ENCODE assay signal across 9 cellular contexts in the genomic region with DNA sequence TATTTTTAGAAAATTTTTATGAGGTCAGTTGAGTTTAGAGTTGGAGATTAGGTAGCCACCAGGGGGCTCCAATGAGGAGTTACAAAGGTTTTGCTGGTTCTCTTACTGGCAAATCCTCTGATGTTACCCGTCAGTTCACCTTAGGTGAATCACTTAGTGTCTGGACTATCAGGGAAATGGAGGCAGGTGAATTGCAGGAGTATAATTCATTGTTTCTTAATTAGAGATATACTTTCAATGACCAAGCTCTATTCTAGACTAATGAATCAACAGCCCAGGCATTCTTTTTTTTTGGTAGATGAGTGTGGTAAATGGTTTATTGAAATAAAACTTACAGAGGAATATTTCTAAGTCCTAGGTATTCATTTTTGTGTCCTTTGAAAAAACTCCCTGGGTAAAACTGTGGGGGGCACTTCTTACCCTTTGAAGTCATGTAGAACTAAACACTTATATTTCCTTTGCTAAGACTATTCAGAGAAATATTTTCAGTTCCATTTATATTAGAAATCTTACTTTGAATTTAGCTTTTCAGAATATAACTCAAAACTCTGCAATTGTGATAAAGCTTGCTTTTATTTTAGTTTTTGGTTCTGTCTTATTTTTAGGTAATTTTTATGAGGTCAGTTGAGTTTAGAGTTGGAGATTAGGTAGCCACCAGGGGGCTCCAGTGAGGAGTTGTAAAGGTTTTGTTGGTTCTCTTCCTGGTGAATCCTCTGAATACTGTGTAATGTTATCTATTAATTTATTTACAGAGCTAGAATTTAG. TPM values are rescaled to one million over a fixed set of nuclear protein-coding genes. Genes with fewer than 3 reads are reported as not detected.
DNase-seq lines count a peak whose midpoint lies in the region; ATAC-seq, FAIRE-seq and TF ChIP-seq lines count a peak whose summit lies in the region.
"Had no signal": no experiment of that assay in that cellular context is flagged by ENCODE, and none has a peak within 500 bp of the region (broad histone marks: within the 10 kb centered on the region; RNA-seq: fewer than 3 reads in every experiment).

No MANE protein-coding gene starts in this region.

- ATAC-seq in RWPE2 (ENCODE audit: low read depth) (peak; percentile 70), GM19463 (IDR thresholded peaks at IDR 0.05; ENCODE audit: unreplicated experiment) (no peak), HG02884 (IDR thresholded peaks at IDR 0.05; ENCODE audit: unreplicated experiment) (no peak)

- H3K4me3 ChIP-seq in Caco-2 (ENCODE audit: low read depth, low read length): no peak overlapping the region
- no peak overlapping the region for H3K4me3 ChIP-seq in Karpas-422 (ENCODE audit: low read length)
- H3K4me3 ChIP-seq in RWPE2 (ENCODE audit: severe bottlenecking): no peak overlapping the region
- no peak overlapping the region for H3K4me3 ChIP-seq in cardiac muscle cell
- no peak overlapping the region for H3K4me3 ChIP-seq in small intestine (ENCODE audit: low read depth in 1 of 2, low read length in 2 of 2)

- H3K9me3 ChIP-seq in Caco-2 (no peaks in the 10 kb centered on the region), Karpas-422 (ENCODE audit: low read length) (no peaks in the 10 kb centered on the region), RWPE2 (ENCODE audit: severe bottlenecking) (no peaks in the 10 kb centered on the region), cardiac muscle cell (ENCODE audit: low read depth) (no peaks in the 10 kb centered on the region), small intestine (ENCODE audit: control insufficient read depth, low read depth) (no peaks in the 10 kb centered on the region)

- intact Hi-C loops in Caco-2 (cut with micrococcal nuclease; ENCODE audit: unreplicated experiment): no loop called here

- no peaks in the 10 kb centered on the region for H3K9me2 ChIP-seq in Karpas-422 (replicated peaks; ENCODE audit: insufficient read depth, low read length)

- H3K4me1 Mint-ChIP-seq in Caco-2 (ENCODE audit: low read depth, unreplicated experiment): no peaks in the 10 kb centered on the region

- H3K4me1 ChIP-seq in Caco-2: no peaks in the 10 kb centered on the region
- no peaks in the 10 kb centered on the region for H3K4me1 ChIP-seq in Karpas-422 (ENCODE audit: low read length)
- H3K4me1 ChIP-seq in RWPE2 (ENCODE audit: insufficient read depth, poor library complexity, severe bottlenecking): no peaks in the 10 kb centered on the region
- H3K4me1 ChIP-seq in cardiac muscle cell (ENCODE audit: low read depth): no peaks in the 10 kb centered on the region
- no peaks in the 10 kb centered on the region for H3K4me1 ChIP-seq in small intestine (ENCODE audit: control insufficient read depth in 2 of 2, insufficient read depth in 1 of 2, low read depth in 1 of 2, low read length in 1 of 2)

- 43 to 71% (median 58%) methylated on average over 1 of the region's 1 CpG for WGBS in small intestine, 3 donors

- H3K36me3 ChIP-seq in Caco-2 (ENCODE audit: control insufficient read depth, insufficient read depth, low read length) (peaks cover 3% of the 10 kb centered on the region), Karpas-422 (ENCODE audit: insufficient read depth, low read length) (peaks cover 49% of the 10 kb centered on the region), RWPE2 (ENCODE audit: low read depth) (peaks cover 82% of the 10 kb centered on the region), cardiac muscle cell (peaks cover 32% of the 10 kb centered on the region), small intestine (ENCODE audit: control insufficient read depth in 2 of 2, insufficient read depth in 2 of 2, low read length in 2 of 2) (peaks cover 7 to 20% of the 10 kb centered on the region in 2 donors)

- peak; percentile 5 for FAIRE-seq in small intestine (lab: Jason Lieb, UNC)

- peaks cover 66% of the 10 kb centered on the region for H3K79me2 ChIP-seq in Karpas-422 (ENCODE audit: low read length)

- H3K27me3 ChIP-seq in Caco-2 (replicated peaks; ENCODE audit: control insufficient read depth, insufficient read depth, low read length) (no peaks in the 10 kb centered on the region), Karpas-422 (ENCODE audit: low read length) (no peaks in the 10 kb centered on the region), RWPE2 (ENCODE audit: insufficient read depth, poor library complexity, severe bottlenecking) (no peaks in the 10 kb centered on the region), cardiac muscle cell (no peaks in the 10 kb centered on the region), small intestine (ENCODE audit: control insufficient read depth in 2 of 2, insufficient read depth in 2 of 2, low read length in 2 of 2) (no peaks in the 10 kb centered on the region)

- H2AFZ ChIP-seq in Karpas-422 (ENCODE audit: low read length): no peak overlapping the region

- no peak overlapping the region for H3K4me2 ChIP-seq in Karpas-422 (ENCODE audit: low read depth, low read length, poor library complexity, severe bottlenecking)

- no TSS peak for BruUV-seq in Caco-2 (replicated peaks; lab: Mats Ljungman, UMichigan)

- H3K4me3 Mint-ChIP-seq in Caco-2 (ENCODE audit: unreplicated experiment): no peak overlapping the region

- H3K27ac Mint-ChIP-seq in Caco-2 (ENCODE audit: unreplicated experiment): no peak overlapping the region

- no peak overlapping the region for H3K9ac ChIP-seq in Karpas-422 (ENCODE audit: low read length)

- H4K20me1 ChIP-seq in Karpas-422 (ENCODE audit: insufficient read depth, low read depth, low read length): peaks cover 10% of the 10 kb centered on the region

- POLR2A ChIA-PET in Caco-2 (lab: Charles Lee): no interaction called here

- CTCF ChIA-PET in Caco-2 (lab: Charles Lee): interaction anchor here (0.6 to 1.0 kb wide), 4 partner anchors 16 to 256 kb away, joined by 3 to 5 read pairs (median 4); no protein-coding TSS in a partner anchor

- no peak overlapping the region for H3K27ac ChIP-seq in Karpas-422 (ENCODE audit: low read length)
- no peak overlapping the region for H3K27ac ChIP-seq in RWPE2 (ENCODE audit: poor library complexity, severe bottlenecking)
- H3K27ac ChIP-seq in cardiac muscle cell: no peak overlapping the region
- no peak overlapping the region for H3K27ac ChIP-seq in small intestine (ENCODE audit: low read depth in 1 of 2, low read length in 1 of 2)

- DNase-seq in Caco-2 (peak; percentile 61 to 74), Karpas-422 (peak; percentile 83), RWPE2 (ENCODE audit: low spot score) (no peak), cardiac muscle cell (ENCODE audit: low read depth in 1 of 2, low spot score in 1 of 2) (peak; percentile 64 to 69), small intestine (peak; percentile 54)
- DNase-seq in activated naive CD4-positive, alpha-beta T cell treated with Interleukin-2 at 50 U/mL for 16 hours: peak; percentile 67

- TF ChIP-seq CTCF in Caco-2 (IDR thresholded peaks at IDR 0.05; ENCODE audit: insufficient read depth in 1 of 2, low read depth in 1 of 2, low read length in 1 of 2, severe bottlenecking in 1 of 2, unreplicated experiment in 1 of 2) (peak; percentile 62 to 70), RWPE2 (IDR thresholded peaks at IDR 0.05; ENCODE audit: poor library complexity, severe bottlenecking) (peak; percentile 72), cardiac muscle cell (IDR thresholded peaks at IDR 0.05; ENCODE audit: low read depth, low read length) (peak; percentile 75)

- H3K27me3 Mint-ChIP-seq in Caco-2 (ENCODE audit: insufficient read depth, unreplicated experiment): no peaks in the 10 kb centered on the region
- H3K27me3 Mint-ChIP-seq: IgD-negative memory B cell had no signal

- H3K9me3 Mint-ChIP-seq in Caco-2 (ENCODE audit: unreplicated experiment): no peaks in the 10 kb centered on the region
- H3K9me3 Mint-ChIP-seq: IgD-negative memory B cell had no signal

- H3K36me3 Mint-ChIP-seq in Caco-2 (ENCODE audit: insufficient read depth, unreplicated experiment): peaks cover 87% of the 10 kb centered on the region

RNA-seq across cellular contexts. Expression of a gene that starts 17.7 kb away (rescaled TPM):
- total RNA-seq in Caco-2 (2022): 198 and 208 TPM in 2 replicates
- total RNA-seq in Karpas-422 (2014; rRNA removed; shearing (Covaris generic); ENCODE audit: low replicate concordance): 69.5 and 79.6 TPM in 2 replicates
- total RNA-seq in cardiac muscle cell: 28.7 and 42.8 TPM in 2 replicates
- 143 and 145 TPM in 2 replicates for polyA plus RNA-seq in cardiac muscle cell
- 10 to 100 TPM; 39.4 to 46.0 (median 42.0) TPM for polyA plus RNA-seq in small intestine

RNA-seq across cellular contexts. Expression of a gene that starts 24.8 kb away (rescaled TPM):
- total RNA-seq in Caco-2 (2022): 6.6 and 7.3 TPM in 2 replicates
- 0.26 and 0.51 TPM in 2 replicates for total RNA-seq in Karpas-422 (2014; rRNA removed; shearing (Covaris generic); ENCODE audit: low replicate concordance)
- total RNA-seq in cardiac muscle cell: 1.7 and 3.5 TPM in 2 replicates
- 1.2 and 2.5 TPM in 2 replicates for polyA plus RNA-seq in cardiac muscle cell
- 1 to 10 TPM in 1 of 3 donors, under 1 TPM in 2; 0.54 to 1.6 (median 0.67) TPM for polyA plus RNA-seq in small intestine
